In genomic region chr10:110361800-110362456, GRCh38 we compare ENCODE assay signal across 16 cellular contexts. TPM values are rescaled to one million over a fixed set of nuclear protein-coding genes. Genes with fewer than 3 reads are reported as not detected.
DNase-seq lines count a peak whose midpoint lies in the region; ATAC-seq and TF ChIP-seq lines count a peak whose summit lies in the region.
"Had no signal": no experiment of that assay in that cellular context is flagged by ENCODE, and none has a peak within 500 bp of the region (broad histone marks: within the 10 kb centered on the region; RNA-seq: fewer than 3 reads in every experiment).

No MANE protein-coding gene starts in this region.

- H3K4me3 ChIP-seq in HEK293 (ENCODE audit: low read depth, low read length) (no peak overlapping the region), mesendoderm (ENCODE audit: low read length) (no peak overlapping the region)
- H3K4me3 ChIP-seq: ovary, skin epidermis had no signal

- no peak overlapping the region for H3K9ac ChIP-seq in mesendoderm (ENCODE audit: low read length)

- intact Hi-C loops in activated CD4-positive, alpha-beta memory T cell treated with anti-CD3 and anti-CD28 coated beads for 36 hours (cut with micrococcal nuclease), result no loop called here

- no peaks in the 10 kb centered on the region for H3K4me1 ChIP-seq in HEK293 (ENCODE audit: control insufficient read depth, insufficient read depth, low read length)
- peaks cover 11% of the 10 kb centered on the region for H3K4me1 ChIP-seq in mesendoderm (ENCODE audit: control insufficient read depth, low read depth, low read length)

- no peak overlapping the region for H3K23ac ChIP-seq in mesendoderm (ENCODE audit: low read length)

- H3K4me1 Mint-ChIP-seq in activated T-cell treated with anti-CD3 and anti-CD28 coated beads, Interleukin-2, amount 50 U/mL, for 4 hours (ENCODE audit: low read depth), result peaks cover 75% of the 10 kb centered on the region
- H3K4me1 Mint-ChIP-seq in activated CD4-positive, alpha-beta memory T cell treated with anti-CD3 and anti-CD28 coated beads for 36 hours (ENCODE audit: low read depth), result peaks cover 85% of the 10 kb centered on the region

- peak overlapping the region; percentile 0 for H3K4me3 Mint-ChIP-seq in activated T-cell treated with anti-CD3 and anti-CD28 coated beads, Interleukin-2, amount 50 U/mL, for 4 hours
- H3K4me3 Mint-ChIP-seq in activated CD4-positive, alpha-beta memory T cell treated with anti-CD3 and anti-CD28 coated beads for 36 hours, result peak overlapping the region; percentile 11
- H3K4me3 Mint-ChIP-seq: HFFc6 had no signal

- H2BK15ac ChIP-seq in mesendoderm (replicated peaks; ENCODE audit: low read depth), result no peak overlapping the region

- no peaks in the 10 kb centered on the region for H3K27me3 Mint-ChIP-seq in activated T-cell treated with anti-CD3 and anti-CD28 coated beads, Interleukin-2, amount 50 U/mL, for 4 hours (ENCODE audit: low read depth)
- H3K27me3 Mint-ChIP-seq in activated CD4-positive, alpha-beta memory T cell treated with anti-CD3 and anti-CD28 coated beads for 36 hours, result no peaks in the 10 kb centered on the region

- peak overlapping the region; percentile 75 for H3K27ac Mint-ChIP-seq in activated CD4-positive, alpha-beta memory T cell treated with anti-CD3 and anti-CD28 coated beads for 36 hours
- H3K27ac Mint-ChIP-seq: HFFc6 had no signal

- WGBS in mesendoderm (ENCODE audit: extremely low coverage, insufficient coverage, low lambda C conversion rate), result no CpG with 5 or more reads among the region's 5 CpGs

- H3K36me3 ChIP-seq in HEK293 (ENCODE audit: control insufficient read depth in 2 of 2, insufficient read depth in 1 of 2, low read length in 2 of 2) (no peaks in the 10 kb centered on the region), mesendoderm (ENCODE audit: control insufficient read depth, insufficient read depth, low read length) (no peaks in the 10 kb centered on the region)
- H3K36me3 ChIP-seq: ovary had no signal

- H3K4ac ChIP-seq in mesendoderm (ENCODE audit: low read depth, low read length), result no peak overlapping the region

- H3K27ac ChIP-seq in HEK293 (ENCODE audit: extremely low read depth, low read depth, low read length) (no peak overlapping the region), mesendoderm (ENCODE audit: low read depth, low read length) (no peak overlapping the region)
- H3K27ac ChIP-seq: ovary, skin epidermis had no signal

- H3K18ac ChIP-seq in mesendoderm (ENCODE audit: low read length), result no peak overlapping the region

- H3K9me3 ChIP-seq in HEK293 (ENCODE audit: control insufficient read depth, insufficient read depth, low read depth, low read length), result no peaks in the 10 kb centered on the region
- H3K9me3 ChIP-seq: ovary had no signal

- no peak overlapping the region for H3K4me2 ChIP-seq in mesendoderm (ENCODE audit: low read length)

- no peaks in the 10 kb centered on the region for H3K9me3 Mint-ChIP-seq in activated T-cell treated with anti-CD3 and anti-CD28 coated beads, Interleukin-2, amount 50 U/mL, for 4 hours
- no peaks in the 10 kb centered on the region for H3K9me3 Mint-ChIP-seq in activated CD4-positive, alpha-beta memory T cell treated with anti-CD3 and anti-CD28 coated beads for 36 hours
- H3K9me3 Mint-ChIP-seq: HFFc6 had no signal

- TF ChIP-seq CTCF in HEK293 (tag by site-specific recombination; IDR thresholded peaks at IDR 0.05), result no peak

- no peak overlapping the region for H4K8ac ChIP-seq in mesendoderm (ENCODE audit: low read depth, low read length)

- CTCF ChIA-PET in HEK293 (lab: Yijun Ruan, JAX), result interaction anchor here (0.5 to 1.8 kb wide), 4 partner anchors 9 to 525 kb away, joined by 4 to 6 read pairs (median 4); no protein-coding TSS in a partner anchor
- CTCF ChIA-PET in activated CD4-positive, alpha-beta memory T cell treated with anti-CD3 and anti-CD28 coated beads for 36 hours (lab: Charles Lee), result interaction anchor here (0.8 to 1.9 kb wide), 6 partner anchors 9 to 151 kb away, joined by 3 to 8 read pairs (median 4); no protein-coding TSS in a partner anchor

- no peaks in the 10 kb centered on the region for H3K36me3 Mint-ChIP-seq in activated T-cell treated with anti-CD3 and anti-CD28 coated beads, Interleukin-2, amount 50 U/mL, for 4 hours (ENCODE audit: insufficient read depth)
- H3K36me3 Mint-ChIP-seq in activated CD4-positive, alpha-beta memory T cell treated with anti-CD3 and anti-CD28 coated beads for 36 hours, result peaks cover 11% of the 10 kb centered on the region

- peak; percentile 71 for ATAC-seq in activated T-cell treated with anti-CD3 and anti-CD28 coated beads, Interleukin-2, amount 50 U/mL, for 4 hours
- ATAC-seq: left cardiac atrium had no signal

- POLR2A ChIA-PET in HEK293 (lab: Yijun Ruan, JAX), result no interaction called here
- POLR2A ChIA-PET in activated CD4-positive, alpha-beta memory T cell treated with anti-CD3 and anti-CD28 coated beads for 36 hours (lab: Charles Lee), result interaction anchor here (1.2 to 2.3 kb wide), 7 partner anchors 11 to 140 kb away, joined by 3 to 12 read pairs (median 7); no protein-coding TSS in a partner anchor

- no peak for DNase-seq in activated T-cell treated with anti-CD3 and anti-CD28 coated beads, Interleukin-2, amount 50 U/mL, for 4 hours
- DNase-seq in activated T-cell treated with anti-CD3 and anti-CD28 coated beads for 4 hours (no peak), mesendoderm (peak; percentile 92), HK-2 (ENCODE audit: unreplicated experiment) (no peak), SK-N-DZ (ENCODE audit: low spot score) (no peak), NCI-H1105 (lab: John Stamatoyannopoulos, UW) (no peak)
- peak; percentile 48 for DNase-seq in activated CD4-positive, alpha-beta memory T cell treated with anti-CD3 and anti-CD28 coated beads for 36 hours
- DNase-seq: central memory CD4-positive, alpha-beta T cell; effector CD8-positive, alpha-beta T cell; HFFc6; left cardiac atrium; NCI-H345; ovary; SHP77 had no signal

- H3K79me1 ChIP-seq in mesendoderm (ENCODE audit: low read length), result no peaks in the 10 kb centered on the region

- no peak overlapping the region for H4K5ac ChIP-seq in mesendoderm (ENCODE audit: low read length)

- H3K27me3 ChIP-seq in mesendoderm (ENCODE audit: insufficient read depth, low read length, poor library complexity), result no peaks in the 10 kb centered on the region
- H3K27me3 ChIP-seq: ovary had no signal

- H3K79me2 ChIP-seq in mesendoderm (ENCODE audit: control insufficient read depth, insufficient read depth, low read length), result no peaks in the 10 kb centered on the region

- H2BK5ac ChIP-seq in mesendoderm (ENCODE audit: low read length), result no peak overlapping the region

- H2AK5ac ChIP-seq in mesendoderm (ENCODE audit: low read length), result no peak overlapping the region

- H2BK120ac ChIP-seq in mesendoderm (ENCODE audit: low read depth, low read length), result no peak overlapping the region

- H3K56ac ChIP-seq in mesendoderm (ENCODE audit: low read length), result no peak overlapping the region

TF ChIP-seq in HEK293, 187 proteins besides CTCF, POLR2A, EP300 and RAD21:
- no peak for TF ChIP-seq ZNF48 (tag by site-specific recombination; IDR thresholded peaks at IDR 0.05)
- TF ChIP-seq SCRT2 (tag by site-specific recombination; IDR thresholded peaks at IDR 0.05), result 0 out of 2 replicates have a peak, but pooled peaks have one; percentile 9
- TF ChIP-seq, protein P1, sequence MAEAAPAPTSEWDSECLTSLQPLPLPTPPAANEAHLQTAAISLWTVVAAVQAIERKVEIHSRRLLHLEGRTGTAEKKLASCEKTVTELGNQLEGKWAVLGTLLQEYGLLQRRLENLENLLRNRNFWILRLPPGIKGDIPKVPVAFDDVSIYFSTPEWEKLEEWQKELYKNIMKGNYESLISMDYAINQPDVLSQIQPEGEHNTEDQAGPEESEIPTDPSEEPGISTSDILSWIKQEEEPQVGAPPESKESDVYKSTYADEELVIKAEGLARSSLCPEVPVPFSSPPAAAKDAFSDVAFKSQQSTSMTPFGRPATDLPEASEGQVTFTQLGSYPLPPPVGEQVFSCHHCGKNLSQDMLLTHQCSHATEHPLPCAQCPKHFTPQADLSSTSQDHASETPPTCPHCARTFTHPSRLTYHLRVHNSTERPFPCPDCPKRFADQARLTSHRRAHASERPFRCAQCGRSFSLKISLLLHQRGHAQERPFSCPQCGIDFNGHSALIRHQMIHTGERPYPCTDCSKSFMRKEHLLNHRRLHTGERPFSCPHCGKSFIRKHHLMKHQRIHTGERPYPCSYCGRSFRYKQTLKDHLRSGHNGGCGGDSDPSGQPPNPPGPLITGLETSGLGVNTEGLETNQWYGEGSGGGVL (tag by site-specific recombination; IDR thresholded peaks at IDR 0.05), result 0 out of 2 replicates have a peak, but pooled peaks have one; percentile 24
- no peak for TF ChIP-seq ZNF768 (tag by site-specific recombination; IDR thresholded peaks at IDR 0.05)
- no peak for TF ChIP-seq ZEB2 (tag by site-specific recombination; IDR thresholded peaks at IDR 0.05)

RNA-seq across cellular contexts. Expression of gene SMNDC1, which starts 57.2 kb away (rescaled TPM):
- total RNA-seq in activated T-cell treated with anti-CD3 and anti-CD28 coated beads, Interleukin-2, amount 50 U/mL, for 4 hours, result 10 to 100 TPM; 54.7 to 56.6 (median 55.4) TPM
- total RNA-seq in activated CD4-positive, alpha-beta memory T cell treated with anti-CD3 and anti-CD28 coated beads for 36 hours, result 10 to 100 TPM; 44.1 to 48.3 TPM
- 44.4 TPM for polyA plus RNA-seq in mesendoderm (2013, experiment 1 of 2)
- 44.1 TPM for polyA plus RNA-seq in mesendoderm (2013, experiment 2 of 2)
- 9.5 and 10.3 TPM in 2 replicates for polyA plus RNA-seq in SK-N-DZ (2014; cell fraction: cytosol; rRNA removed)
- 16.1 and 25.1 TPM in 2 replicates for polyA plus RNA-seq in SK-N-DZ (2014; cell fraction: nucleus; rRNA removed)

Comparison
In these comparisons a context has a peak if more than half of its experiments do, and no peak if none do; other contexts are left out.
1. DNase-seq: peak in activated CD4-positive, alpha-beta memory T cell treated with anti-CD3 and anti-CD28 coated beads for 36 hours (single experiment) and mesendoderm (single experiment); none in activated T-cell treated with anti-CD3 and anti-CD28 coated beads, Interleukin-2, amount 50 U/mL, for 4 hours (single experiment), activated T-cell treated with anti-CD3 and anti-CD28 coated beads for 4 hours (single experiment), HK-2 (single experiment), SK-N-DZ (single experiment) and NCI-H1105 (single experiment).